ENCODE assay signal across 1 cellular context in genomic region chr1:151547119-151547899, GRCh38.
A peak's percentile ranks its signal among the peaks of the same experiment; 100 is the strongest.
TF ChIP-seq lines count a peak whose summit lies in the region.

No MANE protein-coding gene starts in this region.

TF ChIP-seq in HepG2, 621 proteins besides CTCF, POLR2A, EP300 and RAD21 (continued from another document and continues in another):
- TF ChIP-seq TRIM22 (IDR thresholded peaks at IDR 0.05) (no peak), NFIB (CRISPR knock-in tag; IDR thresholded peaks at IDR 0.05; ENCODE audit: borderline replicate concordance) (no peak), KLF12 (CRISPR knock-in tag; IDR thresholded peaks at IDR 0.05; ENCODE audit: borderline replicate concordance) (no peak), ZNF704 (CRISPR knock-in tag; IDR thresholded peaks at IDR 0.05; ENCODE audit: borderline replicate concordance) (no peak), ZBTB38 (CRISPR knock-in tag; IDR thresholded peaks at IDR 0.05) (no peak), ZFP90 (CRISPR knock-in tag; IDR thresholded peaks at IDR 0.05; ENCODE audit: borderline replicate concordance) (no peak), TCF7 (IDR thresholded peaks at IDR 0.05; ENCODE audit: low read depth) (0 out of 2 replicates have a peak, but pooled peaks have one; percentile 28), ZBTB40 (IDR thresholded peaks at IDR 0.05) (no peak), ZBTB40 (CRISPR knock-in tag; IDR thresholded peaks at IDR 0.05) (no peak), ZNF296 (CRISPR knock-in tag; conservative IDR thresholded peaks at IDR 0.05) (no peak), ZMYM3 (CRISPR knock-in tag; IDR thresholded peaks at IDR 0.05) (peak; percentile 66; the same call in 1 of the 2 replicates), ZIK1 (CRISPR knock-in tag; IDR thresholded peaks at IDR 0.05; ENCODE audit: borderline replicate concordance, low read depth) (0 out of 2 replicates have a peak, but pooled peaks have one; percentile 45), BCLAF1 (IDR thresholded peaks at IDR 0.05) (no peak), GPBP1L1 (CRISPR knock-in tag; IDR thresholded peaks at IDR 0.05) (no peak), DDIT3 (CRISPR knock-in tag; IDR thresholded peaks at IDR 0.05) (no peak), REST (IDR thresholded peaks at IDR 0.05; ENCODE audit: borderline replicate concordance in 1 of 2, low read depth in 1 of 2, low read length in 2 of 2) (no peak), DMAP1 (CRISPR knock-in tag; IDR thresholded peaks at IDR 0.05) (peak; percentile 93), PREB (CRISPR knock-in tag; IDR thresholded peaks at IDR 0.05) (no peak), MAZ (IDR thresholded peaks at IDR 0.05; ENCODE audit: borderline replicate concordance, low read depth, low read length) (no peak), MAZ (CRISPR knock-in tag; IDR thresholded peaks at IDR 0.05; ENCODE audit: low read depth) (no peak), ZNF513 (CRISPR knock-in tag; conservative IDR thresholded peaks at IDR 0.05) (no peak), IRX3 (CRISPR knock-in tag; IDR thresholded peaks at IDR 0.05; ENCODE audit: borderline replicate concordance, low read depth) (no peak), ZFP82 (CRISPR knock-in tag; IDR thresholded peaks at IDR 0.05; ENCODE audit: borderline replicate concordance) (no peak), MBNL3 (CRISPR knock-in tag; conservative IDR thresholded peaks at IDR 0.05) (no peak), ZNF274 (CRISPR knock-in tag; IDR thresholded peaks at IDR 0.05) (no peak), ZNF382 (CRISPR knock-in tag; IDR thresholded peaks at IDR 0.05; ENCODE audit: borderline replicate concordance) (no peak), MED13 (CRISPR knock-in tag; IDR thresholded peaks at IDR 0.05) (0 out of 2 replicates have a peak, but pooled peaks have one; percentile 20), THAP8 (CRISPR knock-in tag; IDR thresholded peaks at IDR 0.05; ENCODE audit: borderline replicate concordance) (no peak), ZNF781 (CRISPR knock-in tag; IDR thresholded peaks at IDR 0.05; ENCODE audit: borderline replicate concordance, not compliant biosample characterization) (no peak)
